ENCODE assay signal across 8 cellular contexts in the genomic region with DNA sequence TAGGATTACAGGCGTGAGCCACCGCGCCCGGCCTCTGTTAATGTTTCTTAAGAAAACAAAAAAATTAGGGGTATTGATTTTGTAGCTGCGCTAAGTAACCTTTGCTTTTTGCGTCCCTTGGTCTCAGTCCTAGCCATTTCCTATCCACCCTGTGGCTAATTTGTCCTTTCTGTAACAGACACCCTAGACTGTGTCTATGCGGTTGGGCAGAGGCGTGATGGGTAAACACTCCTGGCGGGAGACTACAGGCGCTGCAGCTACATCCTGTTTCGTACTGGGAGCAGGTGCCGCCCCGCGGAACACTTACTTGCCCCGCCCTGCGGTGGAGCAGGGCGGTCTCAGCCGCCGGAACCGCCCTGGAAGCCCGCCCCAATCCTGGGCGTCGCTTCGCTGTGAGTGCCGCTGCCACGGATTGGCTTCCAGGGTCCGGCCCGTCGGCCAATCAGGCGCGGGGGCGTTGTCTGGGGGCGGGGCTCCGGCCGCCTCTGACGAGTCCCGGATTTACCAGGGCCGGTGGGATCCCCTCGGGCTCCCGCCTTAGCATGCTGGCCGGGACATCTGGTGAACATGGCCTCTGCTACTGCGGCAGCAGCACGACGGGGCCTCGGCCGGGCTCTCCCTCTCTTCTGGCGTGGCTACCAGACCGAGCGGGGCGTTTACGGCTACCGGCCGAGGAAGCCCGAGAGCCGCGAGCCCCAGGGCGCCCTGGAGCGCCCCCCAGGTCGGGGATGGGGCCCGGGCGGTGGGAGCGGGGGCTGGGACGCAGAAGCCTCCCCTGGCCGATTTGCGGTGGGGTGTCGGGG. TPM values are rescaled to one million over a fixed set of nuclear protein-coding genes. Genes with fewer than 3 reads are reported as not detected.
DNase-seq lines count a peak whose midpoint lies in the region; ATAC-seq and TF ChIP-seq lines count a peak whose summit lies in the region.

A gene with protein sequence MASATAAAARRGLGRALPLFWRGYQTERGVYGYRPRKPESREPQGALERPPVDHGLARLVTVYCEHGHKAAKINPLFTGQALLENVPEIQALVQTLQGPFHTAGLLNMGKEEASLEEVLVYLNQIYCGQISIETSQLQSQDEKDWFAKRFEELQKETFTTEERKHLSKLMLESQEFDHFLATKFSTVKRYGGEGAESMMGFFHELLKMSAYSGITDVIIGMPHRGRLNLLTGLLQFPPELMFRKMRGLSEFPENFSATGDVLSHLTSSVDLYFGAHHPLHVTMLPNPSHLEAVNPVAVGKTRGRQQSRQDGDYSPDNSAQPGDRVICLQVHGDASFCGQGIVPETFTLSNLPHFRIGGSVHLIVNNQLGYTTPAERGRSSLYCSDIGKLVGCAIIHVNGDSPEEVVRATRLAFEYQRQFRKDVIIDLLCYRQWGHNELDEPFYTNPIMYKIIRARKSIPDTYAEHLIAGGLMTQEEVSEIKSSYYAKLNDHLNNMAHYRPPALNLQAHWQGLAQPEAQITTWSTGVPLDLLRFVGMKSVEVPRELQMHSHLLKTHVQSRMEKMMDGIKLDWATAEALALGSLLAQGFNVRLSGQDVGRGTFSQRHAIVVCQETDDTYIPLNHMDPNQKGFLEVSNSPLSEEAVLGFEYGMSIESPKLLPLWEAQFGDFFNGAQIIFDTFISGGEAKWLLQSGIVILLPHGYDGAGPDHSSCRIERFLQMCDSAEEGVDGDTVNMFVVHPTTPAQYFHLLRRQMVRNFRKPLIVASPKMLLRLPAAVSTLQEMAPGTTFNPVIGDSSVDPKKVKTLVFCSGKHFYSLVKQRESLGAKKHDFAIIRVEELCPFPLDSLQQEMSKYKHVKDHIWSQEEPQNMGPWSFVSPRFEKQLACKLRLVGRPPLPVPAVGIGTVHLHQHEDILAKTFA (plus strand): TSS at position 488 of the 803 bp plus-strand sequence. CDS start 80 bp downstream, at position 568.

- TF ChIP-seq CTCF in ascending aorta (IDR thresholded peaks at IDR 0.05) (peak; percentile 21 to 63 (median 43)), vagina (IDR thresholded peaks at IDR 0.05) (peak in 1 of 3 experiments; percentile 66)

- no peaks in the 10 kb centered on the region for H3K27me3 ChIP-seq in ascending aorta
- no peaks in the 10 kb centered on the region for H3K27me3 ChIP-seq in right cardiac atrium (ENCODE audit: control insufficient read depth, insufficient read depth)
- H3K27me3 ChIP-seq in vagina, result no peaks in the 10 kb centered on the region

- H3K36me3 ChIP-seq in ascending aorta (no peaks in the 10 kb centered on the region), vagina (no peaks in the 10 kb centered on the region)

- H3K4me1 ChIP-seq in ascending aorta, result peaks cover 0 to 3% of the 10 kb centered on the region in 2 donors
- H3K4me1 ChIP-seq in right cardiac atrium (ENCODE audit: control insufficient read depth, insufficient read depth, low read length), result peaks cover 3% of the 10 kb centered on the region
- H3K4me1 ChIP-seq in vagina, result peaks cover 18% of the 10 kb centered on the region

- peak within 1 kb of the TSS; percentile 72 to 85 for H3K27ac ChIP-seq in ascending aorta
- H3K27ac ChIP-seq in right cardiac atrium (ENCODE audit: low read length), result peak within 1 kb of the TSS; percentile 78
- peak within 1 kb of the TSS; percentile 79 for H3K27ac ChIP-seq in vagina

- peak; percentile 90 for ATAC-seq in GM18499 (IDR thresholded peaks at IDR 0.05; ENCODE audit: insufficient read depth, unreplicated experiment)
- peak; percentile 97 for ATAC-seq in HG02943 (IDR thresholded peaks at IDR 0.05; ENCODE audit: low read depth, unreplicated experiment)
- peak; percentile 99 to 100 for ATAC-seq in right cardiac atrium

- WGBS in right cardiac atrium, result 2% methylated on average over 66 of the region's 66 CpGs

- peak in 1 of 2 donors; percentile 41 for TF ChIP-seq POLR2A in vagina (IDR thresholded peaks at IDR 0.05)

- intact Hi-C loops in T-helper 2 cell treated with Interferon-gamma antibody and Interleukin-4, amounts not matched to agents 100 ng/mL and 5 ng/mL, for 36 hours (cut with micrococcal nuclease), result loop anchor here (1.0 to 2.0 kb wide), 4 partner anchors 25 to 1234 kb away; a partner anchor contains a TSS
- intact Hi-C loops in ascending aorta (cut with DNase I), result loop anchor here (1.0 to 10.0 kb wide), 4 partner anchors 25 to 1036 kb away; a partner anchor contains a TSS
- intact Hi-C loops in right cardiac atrium (cut with DNase I), result loop anchor here in 1 of 4 donors (2.0 kb wide), 1 partner anchor 26 kb away; a partner anchor contains a TSS
- intact Hi-C loops in vagina (cut with DNase I), result no loop called here

- H3K9me3 ChIP-seq in ascending aorta (no peaks in the 10 kb centered on the region), right cardiac atrium (ENCODE audit: control insufficient read depth, low read length) (no peaks in the 10 kb centered on the region), vagina (no peaks in the 10 kb centered on the region)

- peak; percentile 65 for DNase-seq in NCI-H187 treated with DMSO at 0.1 percent for 48 hours (lab: John Stamatoyannopoulos, UW)
- peak; percentile 93 to 99 for DNase-seq in ascending aorta (ENCODE audit: low spot score in 2 of 2)
- DNase-seq in right cardiac atrium, result peak; percentile 99 to 100 (median 100)
- DNase-seq in putamen (ENCODE audit: low spot score), result peak; percentile 97
- DNase-seq in vagina (ENCODE audit: extremely low spot score in 2 of 2), result peak; percentile 98

- H3K4me3 ChIP-seq in ascending aorta (peak within 1 kb of the TSS; percentile 72 to 90), right cardiac atrium (ENCODE audit: low read length) (peak within 1 kb of the TSS; percentile 97), vagina (peak within 1 kb of the TSS; percentile 91 to 97)

RNA-seq across cellular contexts. Expression of the gene that starts here (rescaled TPM):
- total RNA-seq in T-helper 2 cell treated with Interferon-gamma antibody and Interleukin-4, amounts not matched to agents 100 ng/mL and 5 ng/mL, for 36 hours, result 19.7 and 20.8 TPM in 2 replicates
- total RNA-seq in ascending aorta, result 12.6 TPM
- total RNA-seq in right cardiac atrium, result 10 to 100 TPM; 13.4 to 28.5 (median 19.3) TPM
- 7.6 TPM for polyA plus RNA-seq in right cardiac atrium
- 13.3 TPM for total RNA-seq in vagina

Comparison
In these comparisons a context has a peak if more than half of its experiments do, and no peak if none do; other contexts are left out.
1. Peak in every context shown above with its lines: DNase-seq, ATAC-seq, H3K4me3 ChIP-seq and H3K27ac ChIP-seq.